Comparison of ENCODE assay signal across 10 cellular contexts in the genomic region with DNA sequence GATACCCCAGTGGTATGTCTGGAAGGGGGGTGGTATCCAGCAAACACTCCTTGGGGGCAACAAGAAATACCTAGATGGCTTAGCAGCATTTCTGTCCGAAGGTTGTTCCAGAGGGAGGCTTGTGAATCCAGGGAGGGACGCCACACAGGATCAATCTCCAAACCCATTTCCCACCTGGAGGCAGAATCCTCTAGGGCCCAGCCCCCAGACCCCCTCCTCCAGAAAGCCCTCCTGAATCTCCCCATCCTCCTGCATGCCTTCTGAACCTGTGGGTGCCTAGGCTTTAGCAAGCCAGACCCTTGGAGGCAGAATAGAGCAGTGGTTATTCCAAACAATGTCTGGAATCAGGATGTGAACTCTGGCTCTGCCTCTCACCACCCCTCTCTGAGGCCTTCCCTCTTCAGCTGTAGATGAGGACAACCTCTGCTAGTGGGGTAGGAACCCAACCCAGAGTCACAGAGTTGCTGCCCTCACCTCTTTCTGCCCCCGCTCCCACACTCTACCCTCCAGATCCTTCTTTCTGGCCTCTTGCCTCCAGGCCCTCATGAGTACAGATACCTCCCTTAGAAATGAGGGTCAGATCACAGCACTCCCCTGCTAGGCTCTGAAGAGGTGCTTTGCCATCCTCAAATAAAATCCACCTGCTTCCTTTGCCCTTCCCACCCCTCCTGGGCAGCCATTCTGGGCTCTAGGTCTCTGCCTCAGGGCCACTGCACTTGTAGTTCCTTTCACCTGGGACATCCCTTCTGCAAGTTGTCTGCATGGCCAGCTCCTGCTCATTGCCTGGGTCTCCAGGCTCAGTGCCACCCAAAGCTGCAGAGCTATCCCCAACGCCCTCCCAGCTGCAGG. TPM values are rescaled to one million over a fixed set of nuclear protein-coding genes. Genes with fewer than 3 reads are reported as not detected.
DNase-seq lines count a peak whose midpoint lies in the region; ATAC-seq and TF ChIP-seq lines count a peak whose summit lies in the region.
"Had no signal": no experiment of that assay in that cellular context is flagged by ENCODE, and none has a peak within 500 bp of the region (broad histone marks: within the 10 kb centered on the region; RNA-seq: fewer than 3 reads in every experiment).

No MANE protein-coding gene starts in this region.

- no peak overlapping the region for H2BK12ac ChIP-seq in trophoblast cell (ENCODE audit: low read length)

- H3K79me2 ChIP-seq in trophoblast cell (ENCODE audit: control insufficient read depth, insufficient read depth, low read length, poor library complexity) (peaks cover 2% of the 10 kb centered on the region), GM23338 (replicated peaks; ENCODE audit: insufficient read depth) (no peaks in the 10 kb centered on the region)

- no peak overlapping the region for H2AK5ac ChIP-seq in trophoblast cell (ENCODE audit: low read length)

- H3K27me3 Mint-ChIP-seq in GM23338 (ENCODE audit: insufficient read depth, low read depth, poor library complexity) = peaks cover 4% of the 10 kb centered on the region

- no peak overlapping the region for H3K4me3 Mint-ChIP-seq in GM23338

- H2BK5ac ChIP-seq in trophoblast cell (ENCODE audit: low read depth, low read length, poor library complexity) = no peak overlapping the region

- no peak overlapping the region for H3K23ac ChIP-seq in trophoblast cell (ENCODE audit: low read length)

- no peak overlapping the region; a peak in 1 of 20 replicates for H3K4me3 ChIP-seq in BLaER1 treated with 17β-estradiol and CSF1 and Interleukin-3, amounts not matched to agents 10 nM and 100 nM
- H3K4me3 ChIP-seq in Peyer's patch (no peak overlapping the region), duodenal mucosa (ENCODE audit: low read depth in 1 of 2, low read length in 2 of 2) (no peak overlapping the region), trophoblast cell (ENCODE audit: low read depth, low read length) (no peak overlapping the region), GM23338 (no peak overlapping the region)

- no peak overlapping the region for H2AFZ ChIP-seq in trophoblast cell (ENCODE audit: insufficient read depth, low read length, poor library complexity)
- no peak overlapping the region for H2AFZ ChIP-seq in GM23338

- H3K36me3 Mint-ChIP-seq in GM23338 (ENCODE audit: low read depth) = no peaks in the 10 kb centered on the region

- H3K9ac ChIP-seq in BLaER1 treated with 17β-estradiol and CSF1 and Interleukin-3, amounts not matched to agents 10 nM and 100 nM = peak overlapping the region; percentile 76 to 95 (median 86); a peak in 18 of 22 replicates
- H3K9ac ChIP-seq in duodenal mucosa (ENCODE audit: low read depth in 1 of 2, low read length in 2 of 2) = peak overlapping the region; percentile 58 to 67
- no peak overlapping the region for H3K9ac ChIP-seq in trophoblast cell (ENCODE audit: low read length)

- H4K91ac ChIP-seq in trophoblast cell (ENCODE audit: low read depth, low read length) = peak overlapping the region; percentile 6

- H4K12ac ChIP-seq in trophoblast cell (ENCODE audit: low read depth, low read length) = no peak overlapping the region

- no peak for TF ChIP-seq POLR2A in Peyer's patch (IDR thresholded peaks at IDR 0.05)

- H3K9me2 ChIP-seq in GM23338 (ENCODE audit: insufficient read depth) = no peaks in the 10 kb centered on the region

- H3K4ac ChIP-seq in trophoblast cell (ENCODE audit: low read depth, low read length) = no peak overlapping the region

- no peaks in the 10 kb centered on the region for H3K27me3 ChIP-seq in BLaER1 treated with 17β-estradiol and CSF1 and Interleukin-3, amounts not matched to agents 10 nM and 100 nM
- H3K27me3 ChIP-seq in Peyer's patch (no peaks in the 10 kb centered on the region), duodenal mucosa (ENCODE audit: control insufficient read depth in 1 of 2, insufficient read depth in 2 of 2, low read length in 2 of 2) (no peaks in the 10 kb centered on the region), trophoblast cell (ENCODE audit: insufficient read depth, low read length) (no peaks in the 10 kb centered on the region), GM23338 (ENCODE audit: insufficient read depth) (no peaks in the 10 kb centered on the region)

- TF ChIP-seq CTCF in Peyer's patch (IDR thresholded peaks at IDR 0.05) (no peak), GM23338 (conservative IDR thresholded peaks at IDR 0.05; ENCODE audit: low read depth in 2 of 2) (no peak)

- H4K8ac ChIP-seq in trophoblast cell (ENCODE audit: low read depth, low read length) = no peak overlapping the region

- no peak overlapping the region for H2BK120ac ChIP-seq in trophoblast cell (ENCODE audit: insufficient read depth, low read length, poor library complexity)

- H3K4me1 ChIP-seq in BLaER1 treated with 17β-estradiol and CSF1 and Interleukin-3, amounts not matched to agents 10 nM and 100 nM = peaks cover 80 to 100% (median 100%) of the 10 kb centered on the region in 10 experiments
- H3K4me1 ChIP-seq in Peyer's patch = peaks cover 19 to 66% (median 29%) of the 10 kb centered on the region in 4 donors
- H3K4me1 ChIP-seq in duodenal mucosa (ENCODE audit: control insufficient read depth in 1 of 2, insufficient read depth in 2 of 2, low read length in 2 of 2) = peaks cover 77 to 78% of the 10 kb centered on the region in 2 donors
- peaks cover 24 to 29% of the 10 kb centered on the region in 2 experiments for H3K4me1 ChIP-seq in trophoblast cell (ENCODE audit: control insufficient read depth in 1 of 2, insufficient read depth in 2 of 2, low read length in 2 of 2)
- no peaks in the 10 kb centered on the region for H3K4me1 ChIP-seq in GM23338 (ENCODE audit: insufficient read depth)

- peaks cover 12% of the 10 kb centered on the region for H3K79me1 ChIP-seq in trophoblast cell (ENCODE audit: low read length)

- no peak overlapping the region for H3K27ac Mint-ChIP-seq in GM23338

- H3K9me3 ChIP-seq in BLaER1 treated with 17β-estradiol and CSF1 and Interleukin-3, amounts not matched to agents 10 nM and 100 nM (replicated peaks in 1 of 11) = no peaks in the 10 kb centered on the region
- H3K9me3 ChIP-seq in Peyer's patch (no peaks in the 10 kb centered on the region), duodenal mucosa (ENCODE audit: control insufficient read depth in 1 of 2, low read length in 2 of 2) (no peaks in the 10 kb centered on the region), trophoblast cell (ENCODE audit: insufficient read depth, low read depth, low read length) (no peaks in the 10 kb centered on the region)

- peak overlapping the region; percentile 85 to 100 (median 99) for H3K4me2 ChIP-seq in BLaER1 treated with 17β-estradiol and CSF1 and Interleukin-3, amounts not matched to agents 10 nM and 100 nM
- H3K4me2 ChIP-seq in trophoblast cell (ENCODE audit: low read length) (no peak overlapping the region), GM23338 (no peak overlapping the region)

- peaks cover 0 to 34% (median 27%) of the 10 kb centered on the region in 11 experiments; a peak in 20 of 22 replicates for H4K20me1 ChIP-seq in BLaER1 treated with 17β-estradiol and CSF1 and Interleukin-3, amounts not matched to agents 10 nM and 100 nM
- no peaks in the 10 kb centered on the region; the same call in 1 of the 2 replicates for H4K20me1 ChIP-seq in GM23338 (replicated peaks; ENCODE audit: insufficient read depth)

- no peaks in the 10 kb centered on the region for H3F3A ChIP-seq in GM23338 (replicated peaks; ENCODE audit: low read depth)

- H3K36me3 ChIP-seq in BLaER1 treated with 17β-estradiol and CSF1 and Interleukin-3, amounts not matched to agents 10 nM and 100 nM = peaks cover 12 to 68% (median 51%) of the 10 kb centered on the region in 11 experiments; a peak in 21 of 22 replicates
- peaks cover 0 to 33% (median 0%) of the 10 kb centered on the region in 3 donors for H3K36me3 ChIP-seq in Peyer's patch
- H3K36me3 ChIP-seq in duodenal mucosa (ENCODE audit: control insufficient read depth in 1 of 2, insufficient read depth in 2 of 2, low read length in 2 of 2) = peaks cover 22 to 42% of the 10 kb centered on the region in 2 donors
- H3K36me3 ChIP-seq in trophoblast cell (ENCODE audit: control insufficient read depth in 1 of 2, insufficient read depth in 2 of 2, low read length in 2 of 2) = peaks cover 14% of the 10 kb centered on the region in 2 experiments
- H3K36me3 ChIP-seq in GM23338 (ENCODE audit: insufficient read depth) = no peaks in the 10 kb centered on the region

- no peak overlapping the region for H3K18ac ChIP-seq in trophoblast cell (ENCODE audit: low read length)

- no peak for DNase-seq in Peyer's patch
- DNase-seq in trophoblast cell = no peak
- DNase-seq in GM23338 (ENCODE audit: low spot score) = no peak
- DNase-seq in SW 1271 (lab: John Stamatoyannopoulos, UW) = no peak
- DNase-seq: activated gamma-delta T cell treated with Interleukin-2 at 50 U/mL for 16 hours, NCI-H2029 treated with DMSO at 0.1 percent for 48 hours had no signal

- no peak overlapping the region for H3K14ac ChIP-seq in trophoblast cell (ENCODE audit: low read length)

- no CpG with 5 or more reads among the region's 4 CpGs for WGBS in trophoblast cell (ENCODE audit: extremely low coverage, insufficient coverage, insufficient read length)

- H3K9me3 Mint-ChIP-seq in GM23338 = no peaks in the 10 kb centered on the region

- H3K4me1 Mint-ChIP-seq in GM23338 = no peaks in the 10 kb centered on the region; the same call in 2 of the 3 replicates

- no peak for ATAC-seq in GM21526 (IDR thresholded peaks at IDR 0.05; ENCODE audit: low FRiP score, unreplicated experiment)
- no peak for ATAC-seq in GM23338
- ATAC-seq in HG03442 (IDR thresholded peaks at IDR 0.05; ENCODE audit: unreplicated experiment) = no peak

- H3K27ac ChIP-seq in BLaER1 treated with 17β-estradiol and CSF1 and Interleukin-3, amounts not matched to agents 10 nM and 100 nM = peak overlapping the region; percentile 76 to 99 (median 96); a peak in 21 of 22 replicates
- H3K27ac ChIP-seq in Peyer's patch = peak overlapping the region in 3 of 4 donors; percentile 46 to 97 (median 96)
- H3K27ac ChIP-seq in duodenal mucosa (ENCODE audit: low read depth, low read length) = peak overlapping the region; percentile 82
- H3K27ac ChIP-seq in trophoblast cell (ENCODE audit: low read depth, low read length) = no peak overlapping the region
- no peak overlapping the region for H3K27ac ChIP-seq in GM23338 (ENCODE audit: low read depth)

RNA-seq across cellular contexts. Expression of a gene that starts 8.1 kb away (rescaled TPM):
- 10 to 100 TPM in 3 of 4 donors, 1 to 10 TPM in 1; 9.7 to 13.5 (median 10.9) TPM for total RNA-seq in Peyer's patch
- polyA plus RNA-seq in trophoblast cell (2013) = 5.0 and 5.2 TPM in 2 replicates
- total RNA-seq in GM23338 (2014; rRNA removed; shearing (Covaris generic)) = 2.7 and 3.6 TPM in 2 replicates
- 2.1 and 2.2 TPM in 2 replicates for polyA plus RNA-seq in GM23338 (2016; fragmentation: Nextera tagmentation; extraction: Ambion mirVana)

RNA-seq across cellular contexts. Expression of a gene that starts 13.5 kb away (rescaled TPM):
- 10 to 100 TPM; 25.6 to 44.0 (median 30.0) TPM for total RNA-seq in Peyer's patch
- 14.1 and 14.5 TPM in 2 replicates for polyA plus RNA-seq in trophoblast cell (2013)
- total RNA-seq in GM23338 (2014; rRNA removed; shearing (Covaris generic)) = 44.9 and 51.1 TPM in 2 replicates
- polyA plus RNA-seq in GM23338 (2016; fragmentation: Nextera tagmentation; extraction: Ambion mirVana) = 16.5 and 17.2 TPM in 2 replicates

RNA-seq across cellular contexts. Expression of a gene that starts 34.2 kb away (rescaled TPM):
- 10 to 100 TPM in 3 of 4 donors, 1 to 10 TPM in 1; 8.6 to 15.3 (median 12.5) TPM for total RNA-seq in Peyer's patch
- polyA plus RNA-seq in trophoblast cell (2013) = 10.6 and 11.1 TPM in 2 replicates
- 5.6 and 8.5 TPM in 2 replicates for total RNA-seq in GM23338 (2014; rRNA removed; shearing (Covaris generic))
- 10.1 and 11.0 TPM in 2 replicates for polyA plus RNA-seq in GM23338 (2016; fragmentation: Nextera tagmentation; extraction: Ambion mirVana)

RNA-seq across cellular contexts. Expression of a gene that starts 35.9 kb away (rescaled TPM):
- total RNA-seq in Peyer's patch = 10 to 100 TPM in 1 of 4 donors, 1 to 10 TPM in 2, not detected in 1; 1.1 to 26.4 (median 3.2) TPM
- 1.2 TPM in 2 replicates for polyA plus RNA-seq in trophoblast cell (2013)
- 7.7 and 10.3 TPM in 2 replicates for total RNA-seq in GM23338 (2014; rRNA removed; shearing (Covaris generic))
- 2.4 TPM in 2 replicates for polyA plus RNA-seq in GM23338 (2016; fragmentation: Nextera tagmentation; extraction: Ambion mirVana)

Comparison
In these comparisons a context has a peak if more than half of its experiments do, and no peak if none do; other contexts are left out.
1. H3K27ac ChIP-seq: peak in BLaER1 treated with 17β-estradiol and CSF1 and Interleukin-3, amounts not matched to agents 10 nM and 100 nM (11 of 11), Peyer's patch (3 of 4) and duodenal mucosa (single experiment); none in trophoblast cell (single experiment) and GM23338 (single experiment).
2. H3K4me2 ChIP-seq: peak in BLaER1 treated with 17β-estradiol and CSF1 and Interleukin-3, amounts not matched to agents 10 nM and 100 nM (11 of 11); none in trophoblast cell (single experiment) and GM23338 (single experiment).